In the genomic region with DNA sequence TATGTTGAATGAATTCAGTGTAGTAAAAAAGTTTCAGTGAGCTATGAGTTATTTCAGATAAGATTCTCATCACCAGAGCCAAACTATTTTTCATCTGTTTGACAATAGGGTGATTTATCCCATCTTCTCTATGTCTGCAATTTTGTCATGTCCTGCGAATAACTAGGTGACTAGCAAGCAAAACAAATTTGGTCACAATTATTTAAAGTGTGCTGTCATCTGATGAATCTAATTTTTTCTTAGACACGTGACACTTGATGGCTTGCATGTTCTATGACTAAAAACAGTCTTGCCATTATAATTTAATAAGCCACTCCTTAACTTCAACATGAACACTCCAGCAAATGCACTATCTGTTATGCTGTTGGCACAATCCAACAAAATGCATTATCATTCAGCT, we compare ENCODE assay signal across 34 cellular contexts.
"Had no signal": no experiment of that assay in that cellular context is flagged by ENCODE, and none has a peak within 500 bp of the region (broad histone marks: within the 10 kb centered on the region; RNA-seq: fewer than 3 reads in every experiment).

No MANE protein-coding gene starts in this region.

- DNase-seq: Karpas-422, Kasumi-1, KG1, MG63, MM.1S, MV-4-11, NCI-H1048, NCI-H1092, NCI-H1092 treated with DMSO at 0.1 percent for 48 hours, NCI-H1105, NCI-H1105 treated with DMSO at 0.1 percent for 48 hours, NCI-H1417, NCI-H1417 treated with DMSO at 0.1 percent for 48 hours, NCI-H1436, NCI-H1436 treated with DMSO at 0.1 percent for 48 hours, NCI-H146, NCI-H1694, NCI-H1694 treated with DMSO at 0.1 percent for 48 hours, NCI-H187, NCI-H187 treated with DMSO at 0.1 percent for 48 hours, NCI-H1930, NCI-H2029, NCI-H2029 treated with DMSO at 0.1 percent for 48 hours, NCI-H2081, NCI-H2081 treated with DMSO at 0.1 percent for 48 hours, NCI-H2107, NCI-H2171, NCI-H2171 treated with DMSO at 0.1 percent for 48 hours, NCI-H2227 treated with DMSO at 0.1 percent for 48 hours, NCI-H226, NCI-H345, NCI-H446, NCI-H446 treated with DMSO at 0.1 percent for 48 hours had no signal

- H3K4me2 ChIP-seq: KMS-11 had no signal

- H3K4me3 ChIP-seq: MG63 had no signal

- H3K27me3 ChIP-seq: MG63 had no signal

- H3K36me3 ChIP-seq: MG63 had no signal

- H3K9ac ChIP-seq: KMS-11 had no signal

- H3K27ac ChIP-seq: KMS-11 had no signal

- H3K9me3 ChIP-seq: MG63 had no signal
